ENCODE assay signal across 17 cellular contexts in genomic region chr6:4907602-4908001, GRCh38.
A peak's percentile ranks its signal among the peaks of the same experiment; 100 is the strongest.
DNase-seq lines count a peak whose midpoint lies in the region; ATAC-seq, FAIRE-seq and TF ChIP-seq lines count a peak whose summit lies in the region.
"Had no signal": no experiment of that assay in that cellular context is flagged by ENCODE, and none has a peak within 500 bp of the region (broad histone marks: within the 10 kb centered on the region; RNA-seq: fewer than 3 reads in every experiment).

No MANE protein-coding gene starts in this region.

- ATAC-seq in HG03095 (IDR thresholded peaks at IDR 0.05; ENCODE audit: unreplicated experiment) (peak; percentile 44), GM21423 (IDR thresholded peaks at IDR 0.05; ENCODE audit: unreplicated experiment) (no peak)
- ATAC-seq in activated naive CD8-positive, alpha-beta T cell treated with anti-CD3 and anti-CD28 coated beads, Interleukin-2, amount 10 ng/mL, durations not matched to agents 7 days and 5 days (ENCODE audit: low read depth) = peak; percentile 62
- ATAC-seq: gastroesophageal sphincter had no signal

- peaks cover 47% of the 10 kb centered on the region for H4K20me1 ChIP-seq in neural progenitor cell (ENCODE audit: low read depth)

- H2AFZ ChIP-seq in neural progenitor cell (replicated peaks) = no peak overlapping the region

- H3K9ac ChIP-seq in neural progenitor cell = no peak overlapping the region

- H3K36me3 Mint-ChIP-seq in activated naive CD4-positive, alpha-beta T cell treated with anti-CD3 and anti-CD28 coated beads, Interleukin-2, amount 50 U/mL, for 24 hours = peaks cover 19% of the 10 kb centered on the region
- H3K36me3 Mint-ChIP-seq in activated naive CD8-positive, alpha-beta T cell treated with anti-CD3 and anti-CD28 coated beads, Interleukin-2, amount 10 ng/mL, durations not matched to agents 7 days and 5 days = peaks cover 17% of the 10 kb centered on the region
- H3K36me3 Mint-ChIP-seq in neural progenitor cell = peaks cover 35% of the 10 kb centered on the region

- peaks cover 49% of the 10 kb centered on the region for H3K4me1 Mint-ChIP-seq in activated naive CD4-positive, alpha-beta T cell treated with anti-CD3 and anti-CD28 coated beads, Interleukin-2, amount 50 U/mL, for 24 hours
- peaks cover 39% of the 10 kb centered on the region for H3K4me1 Mint-ChIP-seq in activated naive CD8-positive, alpha-beta T cell treated with anti-CD3 and anti-CD28 coated beads, Interleukin-2, amount 10 ng/mL, durations not matched to agents 7 days and 5 days
- H3K4me1 Mint-ChIP-seq in neural progenitor cell = peaks cover 17% of the 10 kb centered on the region

- no peak for FAIRE-seq in D721Med (lab: Jason Lieb, UNC)

- H3K4me1 ChIP-seq in neural progenitor cell = peaks cover 22% of the 10 kb centered on the region
- H3K4me1 ChIP-seq: testis had no signal

- TF ChIP-seq CTCF in neural progenitor cell (IDR thresholded peaks at IDR 0.05) (no peak), D721Med (IDR thresholded peaks at IDR 0.05; ENCODE audit: insufficient read depth, missing control alignments) (no peak)

- H3K9me3 Mint-ChIP-seq in activated naive CD4-positive, alpha-beta T cell treated with anti-CD3 and anti-CD28 coated beads, Interleukin-2, amount 50 U/mL, for 24 hours = no peaks in the 10 kb centered on the region
- no peaks in the 10 kb centered on the region for H3K9me3 Mint-ChIP-seq in activated naive CD8-positive, alpha-beta T cell treated with anti-CD3 and anti-CD28 coated beads, Interleukin-2, amount 10 ng/mL, durations not matched to agents 7 days and 5 days
- H3K9me3 Mint-ChIP-seq in neural progenitor cell = peaks cover 3% of the 10 kb centered on the region

- H3F3A ChIP-seq in neural progenitor cell (ENCODE audit: low read depth) = no peaks in the 10 kb centered on the region

- no peak overlapping the region for H3K27ac Mint-ChIP-seq in activated naive CD4-positive, alpha-beta T cell treated with anti-CD3 and anti-CD28 coated beads, Interleukin-2, amount 50 U/mL, for 24 hours
- H3K27ac Mint-ChIP-seq in activated naive CD8-positive, alpha-beta T cell treated with anti-CD3 and anti-CD28 coated beads, Interleukin-2, amount 10 ng/mL, durations not matched to agents 7 days and 5 days = peak overlapping the region; percentile 95
- H3K27ac Mint-ChIP-seq in neural progenitor cell = no peak overlapping the region

- no peak for DNase-seq in activated naive CD4-positive, alpha-beta T cell treated with anti-CD3 and anti-CD28 coated beads, Interleukin-2, amount 50 U/mL, for 16 hours
- DNase-seq in activated naive CD8-positive, alpha-beta T cell treated with anti-CD3 and anti-CD28 coated beads, Interleukin-2, amount 10 ng/mL, durations not matched to agents 7 days and 5 days = no peak
- DNase-seq in neural progenitor cell (ENCODE audit: low spot score) = no peak
- DNase-seq in D721Med (ENCODE audit: insufficient read length, low spot score) = no peak
- no peak for DNase-seq in NCI-H2107 treated with DMSO at 0.1 percent for 48 hours (lab: John Stamatoyannopoulos, UW; ENCODE audit: unreplicated experiment)
- DNase-seq: activated CD4-positive, CD25-positive, alpha-beta regulatory T cell treated with anti-CD3 and anti-CD28 coated beads, Interleukin-2, amount 50 U/mL, for 72 hours; activated effector memory CD4-positive, alpha-beta T cell treated with anti-CD3 and anti-CD28 coated beads, Interleukin-2, amount 50 U/mL, for 16 hours; DMS 273 treated with DMSO at 0.1 percent for 48 hours; NCI-H1048; NCI-H345; spleen; testis had no signal

- H3K27ac ChIP-seq in neural progenitor cell = no peak overlapping the region
- H3K27ac ChIP-seq: gastroesophageal sphincter, testis had no signal

- H3K27me3 ChIP-seq in neural progenitor cell = no peaks in the 10 kb centered on the region
- H3K27me3 ChIP-seq: cardiac muscle cell, gastroesophageal sphincter, spleen, testis had no signal

- POLR2A ChIA-PET in activated naive CD8-positive, alpha-beta T cell treated with anti-CD3 and anti-CD28 coated beads, Interleukin-2, amount 10 ng/mL, durations not matched to agents 7 days and 5 days (lab: Charles Lee) = interaction anchor here (0.9 to 3.4 kb wide), 5 partner anchors 10 to 131 kb away, joined by 3 to 15 read pairs (median 4); no protein-coding TSS in a partner anchor

- H3K36me3 ChIP-seq in neural progenitor cell = no peaks in the 10 kb centered on the region

- peak overlapping the region; percentile 34 for H3K4me3 Mint-ChIP-seq in activated naive CD4-positive, alpha-beta T cell treated with anti-CD3 and anti-CD28 coated beads, Interleukin-2, amount 50 U/mL, for 24 hours
- H3K4me3 Mint-ChIP-seq in activated naive CD8-positive, alpha-beta T cell treated with anti-CD3 and anti-CD28 coated beads, Interleukin-2, amount 10 ng/mL, durations not matched to agents 7 days and 5 days = peak overlapping the region; percentile 83
- H3K4me3 Mint-ChIP-seq in neural progenitor cell = no peak overlapping the region

- peaks cover 87% of the 10 kb centered on the region for H3K79me2 ChIP-seq in neural progenitor cell (ENCODE audit: low read depth)

- no peaks in the 10 kb centered on the region for H3K9me3 ChIP-seq in neural progenitor cell (ENCODE audit: low read depth)
- H3K9me3 ChIP-seq: gastroesophageal sphincter, spleen, testis had no signal

- no peak overlapping the region for H3K4me2 ChIP-seq in neural progenitor cell

- H3K27me3 Mint-ChIP-seq in activated naive CD4-positive, alpha-beta T cell treated with anti-CD3 and anti-CD28 coated beads, Interleukin-2, amount 50 U/mL, for 24 hours = no peaks in the 10 kb centered on the region
- no peaks in the 10 kb centered on the region for H3K27me3 Mint-ChIP-seq in activated naive CD8-positive, alpha-beta T cell treated with anti-CD3 and anti-CD28 coated beads, Interleukin-2, amount 10 ng/mL, durations not matched to agents 7 days and 5 days
- H3K27me3 Mint-ChIP-seq in neural progenitor cell (ENCODE audit: insufficient read depth, low read depth) = peaks cover 2% of the 10 kb centered on the region

- no peak overlapping the region for H3K4me3 ChIP-seq in neural progenitor cell
- H3K4me3 ChIP-seq: cardiac muscle cell, gastroesophageal sphincter, spleen, testis had no signal
